In genomic region chr3:52897130-52898109, GRCh38 we compare ENCODE assay signal across 1 cellular context.
TF ChIP-seq lines count a peak whose summit lies in the region.

Gene STIMATE (minus strand): TSS chr3:52897548. CDS start chr3:52897450, 98 bp downstream.

TF ChIP-seq in HepG2, 621 proteins besides CTCF, POLR2A, EP300 and RAD21 (continued from another document and continues in another):
- TF ChIP-seq CHD2 (IDR thresholded peaks at IDR 0.05; ENCODE audit: low read depth, low read length) (0 out of 2 replicates have a peak, but pooled peaks have one; percentile 12), ZBTB38 (CRISPR knock-in tag; IDR thresholded peaks at IDR 0.05) (peak; percentile 48; the same call in 1 of the 2 replicates), ESRRA (CRISPR knock-in tag; IDR thresholded peaks at IDR 0.05; ENCODE audit: low read depth) (no peak), HDAC1 (CRISPR knock-in tag; IDR thresholded peaks at IDR 0.05) (no peak; the same call in 1 of the 2 replicates), CENPT (CRISPR knock-in tag; IDR thresholded peaks at IDR 0.05; ENCODE audit: low read depth) (0 out of 2 replicates have a peak, but pooled peaks have one; percentile 38), MTA1 (CRISPR knock-in tag; IDR thresholded peaks at IDR 0.05; ENCODE audit: borderline replicate concordance) (no peak), ZNF343 (CRISPR knock-in tag; IDR thresholded peaks at IDR 0.05) (no peak), ZEB1 (IDR thresholded peaks at IDR 0.05; ENCODE audit: insufficient replicate concordance, low read depth) (peak; percentile 78), HDAC6 (IDR thresholded peaks at IDR 0.05; ENCODE audit: low read depth, low read length) (no peak), TSC22D2 (CRISPR knock-in tag; IDR thresholded peaks at IDR 0.05; ENCODE audit: borderline replicate concordance) (no peak), REL (CRISPR knock-in tag; conservative IDR thresholded peaks at IDR 0.05) (no peak), HNF4A (CRISPR knock-in tag; IDR thresholded peaks at IDR 0.05) (no peak), ZFX (CRISPR knock-in tag; IDR thresholded peaks at IDR 0.05; ENCODE audit: low read depth) (peak; percentile 74), ZNF142 (CRISPR knock-in tag; IDR thresholded peaks at IDR 0.05) (no peak), ZNF580 (CRISPR knock-in tag; IDR thresholded peaks at IDR 0.05; ENCODE audit: borderline replicate concordance, low read depth) (no peak), ASH2L (IDR thresholded peaks at IDR 0.05; ENCODE audit: insufficient read length, low read depth, low read length) (peak; percentile 68), HOXA5 (CRISPR knock-in tag; IDR thresholded peaks at IDR 0.05) (no peak), FOXO1 (CRISPR knock-in tag; IDR thresholded peaks at IDR 0.05) (peak; percentile 6; the same call in 1 of the 2 replicates), KLF16 (CRISPR knock-in tag; IDR thresholded peaks at IDR 0.05) (no peak), MAFF (IDR thresholded peaks at IDR 0.05; ENCODE audit: low read depth, low read length) (no peak), MXI1 (IDR thresholded peaks at IDR 0.05; ENCODE audit: borderline replicate concordance, low read depth, low read length) (peak; percentile 54; the same call in 1 of the 3 replicates), KLF12 (CRISPR knock-in tag; IDR thresholded peaks at IDR 0.05; ENCODE audit: borderline replicate concordance) (peak; percentile 32; the same call in 1 of the 2 replicates), SOX13 (IDR thresholded peaks at IDR 0.05) (no peak), SOX13 (CRISPR knock-in tag; conservative IDR thresholded peaks at IDR 0.05 in 1 of 2, IDR thresholded peaks at IDR 0.05 in 1 of 2) (no peak), NFYC (CRISPR knock-in tag; IDR thresholded peaks at IDR 0.05) (peak; percentile 67), PRMT3 (CRISPR knock-in tag; IDR thresholded peaks at IDR 0.05; ENCODE audit: borderline replicate concordance, low read depth) (no peak), ZNF326 (CRISPR knock-in tag; IDR thresholded peaks at IDR 0.05; ENCODE audit: borderline replicate concordance) (no peak), ZNF816 (CRISPR knock-in tag; IDR thresholded peaks at IDR 0.05; ENCODE audit: borderline replicate concordance) (no peak), NCOA1 (CRISPR knock-in tag; IDR thresholded peaks at IDR 0.05) (no peak), ZNF768 (CRISPR knock-in tag; IDR thresholded peaks at IDR 0.05) (no peak), GATAD2A (CRISPR knock-in tag; IDR thresholded peaks at IDR 0.05) (no peak), SALL2 (CRISPR knock-in tag; IDR thresholded peaks at IDR 0.05) (no peak), ZNF576 (CRISPR knock-in tag; IDR thresholded peaks at IDR 0.05) (no peak)
- TF ChIP-seq, protein P1, sequence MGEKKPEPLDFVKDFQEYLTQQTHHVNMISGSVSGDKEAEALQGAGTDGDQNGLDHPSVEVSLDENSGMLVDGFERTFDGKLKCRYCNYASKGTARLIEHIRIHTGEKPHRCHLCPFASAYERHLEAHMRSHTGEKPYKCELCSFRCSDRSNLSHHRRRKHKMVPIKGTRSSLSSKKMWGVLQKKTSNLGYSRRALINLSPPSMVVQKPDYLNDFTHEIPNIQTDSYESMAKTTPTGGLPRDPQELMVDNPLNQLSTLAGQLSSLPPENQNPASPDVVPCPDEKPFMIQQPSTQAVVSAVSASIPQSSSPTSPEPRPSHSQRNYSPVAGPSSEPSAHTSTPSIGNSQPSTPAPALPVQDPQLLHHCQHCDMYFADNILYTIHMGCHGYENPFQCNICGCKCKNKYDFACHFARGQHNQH (CRISPR knock-in tag; IDR thresholded peaks at IDR 0.05), result no peak
- TF ChIP-seq, protein P2, sequence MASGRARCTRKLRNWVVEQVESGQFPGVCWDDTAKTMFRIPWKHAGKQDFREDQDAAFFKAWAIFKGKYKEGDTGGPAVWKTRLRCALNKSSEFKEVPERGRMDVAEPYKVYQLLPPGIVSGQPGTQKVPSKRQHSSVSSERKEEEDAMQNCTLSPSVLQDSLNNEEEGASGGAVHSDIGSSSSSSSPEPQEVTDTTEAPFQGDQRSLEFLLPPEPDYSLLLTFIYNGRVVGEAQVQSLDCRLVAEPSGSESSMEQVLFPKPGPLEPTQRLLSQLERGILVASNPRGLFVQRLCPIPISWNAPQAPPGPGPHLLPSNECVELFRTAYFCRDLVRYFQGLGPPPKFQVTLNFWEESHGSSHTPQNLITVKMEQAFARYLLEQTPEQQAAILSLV (CRISPR knock-in tag; IDR thresholded peaks at IDR 0.05; ENCODE audit: borderline replicate concordance), result peak; percentile 49; the same call in 1 of the 2 replicates
- TF ChIP-seq, protein P3, sequence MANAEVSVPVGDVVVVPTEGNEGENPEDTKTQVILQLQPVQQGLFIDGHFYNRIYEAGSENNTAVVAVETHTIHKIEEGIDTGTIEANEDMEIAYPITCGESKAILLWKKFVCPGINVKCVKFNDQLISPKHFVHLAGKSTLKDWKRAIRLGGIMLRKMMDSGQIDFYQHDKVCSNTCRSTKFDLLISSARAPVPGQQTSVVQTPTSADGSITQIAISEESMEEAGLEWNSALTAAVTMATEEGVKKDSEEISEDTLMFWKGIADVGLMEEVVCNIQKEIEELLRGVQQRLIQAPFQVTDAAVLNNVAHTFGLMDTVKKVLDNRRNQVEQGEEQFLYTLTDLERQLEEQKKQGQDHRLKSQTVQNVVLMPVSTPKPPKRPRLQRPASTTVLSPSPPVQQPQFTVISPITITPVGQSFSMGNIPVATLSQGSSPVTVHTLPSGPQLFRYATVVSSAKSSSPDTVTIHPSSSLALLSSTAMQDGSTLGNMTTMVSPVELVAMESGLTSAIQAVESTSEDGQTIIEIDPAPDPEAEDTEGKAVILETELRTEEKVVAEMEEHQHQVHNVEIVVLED (CRISPR knock-in tag; IDR thresholded peaks at IDR 0.05; ENCODE audit: borderline replicate concordance), result peak; percentile 80
- TF ChIP-seq, protein P4, sequence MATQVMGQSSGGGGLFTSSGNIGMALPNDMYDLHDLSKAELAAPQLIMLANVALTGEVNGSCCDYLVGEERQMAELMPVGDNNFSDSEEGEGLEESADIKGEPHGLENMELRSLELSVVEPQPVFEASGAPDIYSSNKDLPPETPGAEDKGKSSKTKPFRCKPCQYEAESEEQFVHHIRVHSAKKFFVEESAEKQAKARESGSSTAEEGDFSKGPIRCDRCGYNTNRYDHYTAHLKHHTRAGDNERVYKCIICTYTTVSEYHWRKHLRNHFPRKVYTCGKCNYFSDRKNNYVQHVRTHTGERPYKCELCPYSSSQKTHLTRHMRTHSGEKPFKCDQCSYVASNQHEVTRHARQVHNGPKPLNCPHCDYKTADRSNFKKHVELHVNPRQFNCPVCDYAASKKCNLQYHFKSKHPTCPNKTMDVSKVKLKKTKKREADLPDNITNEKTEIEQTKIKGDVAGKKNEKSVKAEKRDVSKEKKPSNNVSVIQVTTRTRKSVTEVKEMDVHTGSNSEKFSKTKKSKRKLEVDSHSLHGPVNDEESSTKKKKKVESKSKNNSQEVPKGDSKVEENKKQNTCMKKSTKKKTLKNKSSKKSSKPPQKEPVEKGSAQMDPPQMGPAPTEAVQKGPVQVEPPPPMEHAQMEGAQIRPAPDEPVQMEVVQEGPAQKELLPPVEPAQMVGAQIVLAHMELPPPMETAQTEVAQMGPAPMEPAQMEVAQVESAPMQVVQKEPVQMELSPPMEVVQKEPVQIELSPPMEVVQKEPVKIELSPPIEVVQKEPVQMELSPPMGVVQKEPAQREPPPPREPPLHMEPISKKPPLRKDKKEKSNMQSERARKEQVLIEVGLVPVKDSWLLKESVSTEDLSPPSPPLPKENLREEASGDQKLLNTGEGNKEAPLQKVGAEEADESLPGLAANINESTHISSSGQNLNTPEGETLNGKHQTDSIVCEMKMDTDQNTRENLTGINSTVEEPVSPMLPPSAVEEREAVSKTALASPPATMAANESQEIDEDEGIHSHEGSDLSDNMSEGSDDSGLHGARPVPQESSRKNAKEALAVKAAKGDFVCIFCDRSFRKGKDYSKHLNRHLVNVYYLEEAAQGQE (IDR thresholded peaks at IDR 0.05; ENCODE audit: borderline replicate concordance in 1 of 2, low read depth in 1 of 2, low read length in 2 of 2), result no peak
- TF ChIP-seq, protein P5, sequence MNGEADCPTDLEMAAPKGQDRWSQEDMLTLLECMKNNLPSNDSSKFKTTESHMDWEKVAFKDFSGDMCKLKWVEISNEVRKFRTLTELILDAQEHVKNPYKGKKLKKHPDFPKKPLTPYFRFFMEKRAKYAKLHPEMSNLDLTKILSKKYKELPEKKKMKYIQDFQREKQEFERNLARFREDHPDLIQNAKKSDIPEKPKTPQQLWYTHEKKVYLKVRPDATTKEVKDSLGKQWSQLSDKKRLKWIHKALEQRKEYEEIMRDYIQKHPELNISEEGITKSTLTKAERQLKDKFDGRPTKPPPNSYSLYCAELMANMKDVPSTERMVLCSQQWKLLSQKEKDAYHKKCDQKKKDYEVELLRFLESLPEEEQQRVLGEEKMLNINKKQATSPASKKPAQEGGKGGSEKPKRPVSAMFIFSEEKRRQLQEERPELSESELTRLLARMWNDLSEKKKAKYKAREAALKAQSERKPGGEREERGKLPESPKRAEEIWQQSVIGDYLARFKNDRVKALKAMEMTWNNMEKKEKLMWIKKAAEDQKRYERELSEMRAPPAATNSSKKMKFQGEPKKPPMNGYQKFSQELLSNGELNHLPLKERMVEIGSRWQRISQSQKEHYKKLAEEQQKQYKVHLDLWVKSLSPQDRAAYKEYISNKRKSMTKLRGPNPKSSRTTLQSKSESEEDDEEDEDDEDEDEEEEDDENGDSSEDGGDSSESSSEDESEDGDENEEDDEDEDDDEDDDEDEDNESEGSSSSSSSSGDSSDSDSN (CRISPR knock-in tag; IDR thresholded peaks at IDR 0.05), result peak; percentile 64; the same call in 1 of the 2 replicates
- TF ChIP-seq, protein P6, sequence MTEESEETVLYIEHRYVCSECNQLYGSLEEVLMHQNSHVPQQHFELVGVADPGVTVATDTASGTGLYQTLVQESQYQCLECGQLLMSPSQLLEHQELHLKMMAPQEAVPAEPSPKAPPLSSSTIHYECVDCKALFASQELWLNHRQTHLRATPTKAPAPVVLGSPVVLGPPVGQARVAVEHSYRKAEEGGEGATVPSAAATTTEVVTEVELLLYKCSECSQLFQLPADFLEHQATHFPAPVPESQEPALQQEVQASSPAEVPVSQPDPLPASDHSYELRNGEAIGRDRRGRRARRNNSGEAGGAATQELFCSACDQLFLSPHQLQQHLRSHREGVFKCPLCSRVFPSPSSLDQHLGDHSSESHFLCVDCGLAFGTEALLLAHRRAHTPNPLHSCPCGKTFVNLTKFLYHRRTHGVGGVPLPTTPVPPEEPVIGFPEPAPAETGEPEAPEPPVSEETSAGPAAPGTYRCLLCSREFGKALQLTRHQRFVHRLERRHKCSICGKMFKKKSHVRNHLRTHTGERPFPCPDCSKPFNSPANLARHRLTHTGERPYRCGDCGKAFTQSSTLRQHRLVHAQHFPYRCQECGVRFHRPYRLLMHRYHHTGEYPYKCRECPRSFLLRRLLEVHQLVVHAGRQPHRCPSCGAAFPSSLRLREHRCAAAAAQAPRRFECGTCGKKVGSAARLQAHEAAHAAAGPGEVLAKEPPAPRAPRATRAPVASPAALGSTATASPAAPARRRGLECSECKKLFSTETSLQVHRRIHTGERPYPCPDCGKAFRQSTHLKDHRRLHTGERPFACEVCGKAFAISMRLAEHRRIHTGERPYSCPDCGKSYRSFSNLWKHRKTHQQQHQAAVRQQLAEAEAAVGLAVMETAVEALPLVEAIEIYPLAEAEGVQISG (CRISPR knock-in tag; IDR thresholded peaks at IDR 0.05), result peak; percentile 57; the same call in 1 of the 2 replicates
- TF ChIP-seq, protein P7, sequence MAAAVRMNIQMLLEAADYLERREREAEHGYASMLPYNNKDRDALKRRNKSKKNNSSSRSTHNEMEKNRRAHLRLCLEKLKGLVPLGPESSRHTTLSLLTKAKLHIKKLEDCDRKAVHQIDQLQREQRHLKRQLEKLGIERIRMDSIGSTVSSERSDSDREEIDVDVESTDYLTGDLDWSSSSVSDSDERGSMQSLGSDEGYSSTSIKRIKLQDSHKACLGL (CRISPR knock-in tag; IDR thresholded peaks at IDR 0.05), result 0 out of 2 replicates have a peak, but pooled peaks have one; percentile 15
